In the genomic region with DNA sequence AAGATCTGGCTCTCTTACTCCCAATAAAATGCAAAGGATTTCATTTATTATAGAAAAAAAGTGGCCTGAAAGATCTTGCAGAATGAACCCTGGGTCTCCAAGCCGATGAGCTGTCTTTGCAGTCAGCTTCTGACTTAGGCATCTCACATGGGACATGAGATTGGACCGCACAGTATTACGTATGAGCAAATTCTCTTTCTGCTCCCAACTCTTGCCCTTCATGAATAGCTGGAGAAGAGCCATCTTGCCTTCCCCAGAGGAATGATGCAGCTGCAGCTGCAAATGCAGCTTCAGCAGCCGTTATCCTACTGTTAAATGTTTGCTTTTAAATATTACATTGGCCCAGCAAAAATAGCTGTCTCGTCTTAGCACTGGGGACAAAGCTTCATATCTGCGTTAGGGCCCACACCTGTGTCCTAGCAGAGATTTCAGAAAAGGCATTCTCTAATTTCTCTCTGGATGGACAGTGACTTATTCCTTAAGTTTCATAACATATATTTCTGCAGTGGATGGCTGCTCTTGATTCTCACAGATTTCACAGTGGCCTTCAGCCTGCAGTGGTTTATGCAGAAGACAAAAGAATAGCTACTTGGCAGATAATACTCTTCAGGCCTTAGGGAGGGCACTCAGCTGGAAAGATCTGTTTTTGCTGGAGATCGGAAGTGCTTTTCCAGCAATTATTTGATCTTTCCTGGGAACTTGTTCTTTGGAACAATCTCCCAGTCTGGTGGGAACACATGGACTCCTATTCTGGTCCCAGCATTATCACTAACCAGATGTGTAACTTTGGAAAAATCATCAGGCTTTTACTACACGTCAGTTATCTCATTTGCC, we compare ENCODE assay signal across 1 cellular context.
TF ChIP-seq lines count a peak whose summit lies in the region.

No MANE protein-coding gene starts in this region.

TF ChIP-seq in IMR-90, 13 proteins besides CTCF, POLR2A, EP300 and RAD21:
- TF ChIP-seq, protein P1, sequence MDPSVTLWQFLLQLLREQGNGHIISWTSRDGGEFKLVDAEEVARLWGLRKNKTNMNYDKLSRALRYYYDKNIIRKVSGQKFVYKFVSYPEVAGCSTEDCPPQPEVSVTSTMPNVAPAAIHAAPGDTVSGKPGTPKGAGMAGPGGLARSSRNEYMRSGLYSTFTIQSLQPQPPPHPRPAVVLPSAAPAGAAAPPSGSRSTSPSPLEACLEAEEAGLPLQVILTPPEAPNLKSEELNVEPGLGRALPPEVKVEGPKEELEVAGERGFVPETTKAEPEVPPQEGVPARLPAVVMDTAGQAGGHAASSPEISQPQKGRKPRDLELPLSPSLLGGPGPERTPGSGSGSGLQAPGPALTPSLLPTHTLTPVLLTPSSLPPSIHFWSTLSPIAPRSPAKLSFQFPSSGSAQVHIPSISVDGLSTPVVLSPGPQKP (IDR thresholded peaks at IDR 0.05; ENCODE audit: borderline replicate concordance, low read depth, low read length), result no peak
- TF ChIP-seq MAZ (IDR thresholded peaks at IDR 0.05; ENCODE audit: borderline replicate concordance, low read depth, low read length) (no peak), BHLHE40 (IDR thresholded peaks at IDR 0.05; ENCODE audit: low read depth, low read length) (no peak), MAFK (IDR thresholded peaks at IDR 0.05; ENCODE audit: low read depth, low read length) (no peak), FOS (IDR thresholded peaks at IDR 0.05; ENCODE audit: low read depth, low read length) (no peak), SMC3 (IDR thresholded peaks at IDR 0.05; ENCODE audit: low read depth, low read length) (no peak), NFE2L2 (IDR thresholded peaks at IDR 0.05; ENCODE audit: low read depth, low read length) (no peak), CEBPB (IDR thresholded peaks at IDR 0.05; ENCODE audit: low read depth, low read length) (no peak), CHD1 (IDR thresholded peaks at IDR 0.05; ENCODE audit: low read depth, low read length) (no peak), RFX5 (IDR thresholded peaks at IDR 0.05; ENCODE audit: low read depth, low read length) (no peak), MXI1 (IDR thresholded peaks at IDR 0.05; ENCODE audit: borderline replicate concordance, low read depth, low read length) (no peak), RCOR1 (IDR thresholded peaks at IDR 0.05; ENCODE audit: insufficient replicate concordance, low read length) (no peak)
- TF ChIP-seq, protein P2, sequence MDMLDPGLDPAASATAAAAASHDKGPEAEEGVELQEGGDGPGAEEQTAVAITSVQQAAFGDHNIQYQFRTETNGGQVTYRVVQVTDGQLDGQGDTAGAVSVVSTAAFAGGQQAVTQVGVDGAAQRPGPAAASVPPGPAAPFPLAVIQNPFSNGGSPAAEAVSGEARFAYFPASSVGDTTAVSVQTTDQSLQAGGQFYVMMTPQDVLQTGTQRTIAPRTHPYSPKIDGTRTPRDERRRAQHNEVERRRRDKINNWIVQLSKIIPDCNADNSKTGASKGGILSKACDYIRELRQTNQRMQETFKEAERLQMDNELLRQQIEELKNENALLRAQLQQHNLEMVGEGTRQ (IDR thresholded peaks at IDR 0.05; ENCODE audit: low read depth, low read length), result no peak
TF ChIP-seq in IMR-90: peak in this region for 0.
